ENCODE assay signal across 8 cellular contexts in genomic region chr15:85618956-85619491, GRCh38.
DNase-seq lines count a peak whose midpoint lies in the region; ATAC-seq and TF ChIP-seq lines count a peak whose summit lies in the region.

No MANE protein-coding gene starts in this region.

- no peaks in the 10 kb centered on the region for H3K9me3 ChIP-seq in AG04450 (ENCODE audit: control insufficient read depth, insufficient read depth, low read length)

- H3K27ac ChIP-seq in AG04450 (ENCODE audit: low read depth, low read length), result peak overlapping the region; percentile 88

- peak overlapping the region; percentile 65 for H3K4me3 ChIP-seq in AG04450 (ENCODE audit: low read depth, low read length)

- DNase-seq in AG04450 (ENCODE audit: low read depth, low spot score) (peak; percentile 87), NCI-H226 (peak; percentile 96), Right ventricle myocardium inferior (ENCODE audit: missing footprints) (peak; percentile 84), pons (ENCODE audit: low spot score) (peak; percentile 66), ureter (ENCODE audit: low spot score) (peak; percentile 75), NCI-H1092 (lab: John Stamatoyannopoulos, UW) (no peak)
- peak; percentile 85 for DNase-seq in activated effector memory CD4-positive, alpha-beta T cell treated with anti-CD3 and anti-CD28 coated beads, Interleukin-2, amount 50 U/mL, for 16 hours

- POLR2A ChIA-PET in AG04450 (lab: Yijun Ruan, JAX), result interaction anchor here (0.7 to 1.0 kb wide), 4 partner anchors 11 to 108 kb away, joined by 3 to 5 read pairs (median 4); no protein-coding TSS in a partner anchor

- H3K27me3 ChIP-seq in AG04450 (ENCODE audit: control insufficient read depth, insufficient read depth, low read length), result no peaks in the 10 kb centered on the region

- intact Hi-C loops in Right ventricle myocardium inferior (cut with DNase I), result loop anchor here (5.0 kb wide), 3 partner anchors 37 to 88 kb away; no protein-coding TSS in a partner anchor

- peak; percentile 58 for ATAC-seq in GM21390 (IDR thresholded peaks at IDR 0.05; ENCODE audit: unreplicated experiment)
- ATAC-seq in Right ventricle myocardium inferior, result peak; percentile 82

- no peak for TF ChIP-seq CTCF in AG04450 (IDR thresholded peaks at IDR 0.05; ENCODE audit: low read depth, low read length)

- CTCF ChIA-PET in AG04450 (lab: Charles Lee), result interaction anchor here (1.2 kb wide), 1 partner anchor 222 kb away, joined by 3 read pairs; no protein-coding TSS in a partner anchor
